Comparison of ENCODE assay signal across 8 cellular contexts in genomic region chr16:84144301-84144858, GRCh38. TPM values are rescaled to one million over a fixed set of nuclear protein-coding genes. Genes with fewer than 3 reads are reported as not detected.
DNase-seq lines count a peak whose midpoint lies in the region; TF ChIP-seq lines count a peak whose summit lies in the region.

No MANE protein-coding gene starts in this region.

- peak overlapping the region; percentile 39 for H3K23ac ChIP-seq in mesendoderm (ENCODE audit: low read length)

- peak overlapping the region; percentile 60 for H3K27ac ChIP-seq in ectodermal cell (ENCODE audit: insufficient read depth, low read depth, low read length, poor library complexity, severe bottlenecking)
- peak overlapping the region; percentile 38 for H3K27ac ChIP-seq in mesendoderm (ENCODE audit: low read depth, low read length)

- peaks cover 8% of the 10 kb centered on the region for H3K79me1 ChIP-seq in mesendoderm (ENCODE audit: low read length)

- peak overlapping the region; percentile 98 for H3K4me2 ChIP-seq in mesendoderm (ENCODE audit: low read length)

- H2BK120ac ChIP-seq in mesendoderm (ENCODE audit: low read depth, low read length) = no peak overlapping the region

- H2BK15ac ChIP-seq in mesendoderm (replicated peaks; ENCODE audit: low read depth) = no peak overlapping the region

- H3K36me3 ChIP-seq in ectodermal cell (ENCODE audit: control insufficient read depth, insufficient read depth, low read length) = no peaks in the 10 kb centered on the region
- no peaks in the 10 kb centered on the region for H3K36me3 ChIP-seq in mesendoderm (ENCODE audit: control insufficient read depth, insufficient read depth, low read length)

- H2BK5ac ChIP-seq in mesendoderm (ENCODE audit: low read length) = no peak overlapping the region

- H3K56ac ChIP-seq in mesendoderm (ENCODE audit: low read length) = peak overlapping the region; percentile 90

- no peak for TF ChIP-seq RAD21 in Ishikawa (IDR thresholded peaks at IDR 0.05; ENCODE audit: low read depth)

- TF ChIP-seq EP300 in Ishikawa (IDR thresholded peaks at IDR 0.05; ENCODE audit: borderline replicate concordance) = no peak

- H4K5ac ChIP-seq in mesendoderm (ENCODE audit: low read length) = no peak overlapping the region

- no peak overlapping the region for H4K8ac ChIP-seq in mesendoderm (ENCODE audit: low read depth, low read length)

- H3K27me3 ChIP-seq in ectodermal cell (ENCODE audit: control insufficient read depth, insufficient read depth, low read length, poor library complexity, severe bottlenecking) = peaks cover 18% of the 10 kb centered on the region
- H3K27me3 ChIP-seq in mesendoderm (ENCODE audit: insufficient read depth, low read length, poor library complexity) = no peaks in the 10 kb centered on the region

- no peak overlapping the region for H2AK5ac ChIP-seq in mesendoderm (ENCODE audit: low read length)

- peak overlapping the region; percentile 71 for H3K18ac ChIP-seq in mesendoderm (ENCODE audit: low read length)

- peak overlapping the region; percentile 58 for H3K4ac ChIP-seq in mesendoderm (ENCODE audit: low read depth, low read length)

- H3K9ac ChIP-seq in mesendoderm (ENCODE audit: low read length) = peak overlapping the region; percentile 89

- H3K4me1 ChIP-seq in ectodermal cell (ENCODE audit: control insufficient read depth, insufficient read depth, low read length) (peaks cover 3% of the 10 kb centered on the region), mesendoderm (ENCODE audit: control insufficient read depth, low read depth, low read length) (peaks cover 1% of the 10 kb centered on the region)

- 0 to 1% methylated on average over 37 of the region's 37 CpGs for WGBS in ectodermal cell, 2 experiments
- whole genome bisulfite sequencing in mesendoderm (ENCODE audit: extremely low coverage, insufficient coverage, low lambda C conversion rate) = no CpG with 5 or more reads among the region's 37 CpGs

- peak overlapping the region; percentile 92 for H3K4me3 ChIP-seq in ectodermal cell (ENCODE audit: insufficient read depth, low read depth, low read length)
- peak overlapping the region; percentile 89 for H3K4me3 ChIP-seq in mesendoderm (ENCODE audit: low read length)

- DNase-seq in DMS 273 (lab: John Stamatoyannopoulos, UW; ENCODE audit: unreplicated experiment) = peak; percentile 67
- no peak for DNase-seq in DMS 273 treated with DMSO at 0.1 percent for 48 hours (lab: John Stamatoyannopoulos, UW)
- DNase-seq in activated CD4-positive, alpha-beta T cell treated with anti-CD3 and anti-CD28 coated beads, Interleukin-2, amount 50 U/mL, for 1 hour = peak; percentile 43
- DNase-seq in mesendoderm = peak; percentile 34
- DNase-seq in stimulated activated CD8-positive, alpha-beta memory T cell treated with anti-CD3 and anti-CD28 coated beads, Interleukin-7, amount 100 ng/mL, for 24 hours (ENCODE audit: low read depth) = peak; percentile 13
- DNase-seq in NCI-H2196 (lab: John Stamatoyannopoulos, UW; ENCODE audit: unreplicated experiment) = no peak

- H3K9me3 ChIP-seq in ectodermal cell (ENCODE audit: control insufficient read depth, low read length) = no peaks in the 10 kb centered on the region

- peaks cover 7% of the 10 kb centered on the region for H3K79me2 ChIP-seq in mesendoderm (ENCODE audit: control insufficient read depth, insufficient read depth, low read length)

TF ChIP-seq in Ishikawa, 13 proteins besides CTCF, POLR2A, EP300 and RAD21:
- TF ChIP-seq, protein P1, sequence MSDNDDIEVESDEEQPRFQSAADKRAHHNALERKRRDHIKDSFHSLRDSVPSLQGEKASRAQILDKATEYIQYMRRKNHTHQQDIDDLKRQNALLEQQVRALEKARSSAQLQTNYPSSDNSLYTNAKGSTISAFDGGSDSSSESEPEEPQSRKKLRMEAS (IDR thresholded peaks at IDR 0.05) = no peak; the same call in 1 of the 2 replicates
- TF ChIP-seq ZBTB7A (IDR thresholded peaks at IDR 0.05; ENCODE audit: low read depth) = peak; percentile 71
TF ChIP-seq in Ishikawa: peak in this region for 1.

RNA-seq across cellular contexts. Expression of gene HSDL1, which starts 0.6 kb away (rescaled TPM):
- polyA plus RNA-seq in ectodermal cell (2013, experiment 1 of 4) = 67.2 TPM
- polyA plus RNA-seq in ectodermal cell (2013, experiment 2 of 4) = 69.1 TPM
- polyA plus RNA-seq in ectodermal cell (2013, experiment 3 of 4) = 52.2 TPM
- polyA plus RNA-seq in ectodermal cell (2013, experiment 4 of 4) = 57.9 TPM
- polyA plus RNA-seq in mesendoderm (2013, experiment 1 of 2) = 16.0 TPM
- 15.8 TPM for polyA plus RNA-seq in mesendoderm (2013, experiment 2 of 2)

RNA-seq across cellular contexts. Expression of gene DNAAF1, which starts 0.7 kb away (rescaled TPM):
- 0.87 TPM for polyA plus RNA-seq in ectodermal cell (2013, experiment 1 of 4)
- polyA plus RNA-seq in ectodermal cell (2013, experiment 2 of 4) = 0.57 TPM
- polyA plus RNA-seq in ectodermal cell (2013, experiment 3 of 4) = 0.48 TPM
- polyA plus RNA-seq in ectodermal cell (2013, experiment 4 of 4) = 1.1 TPM
- 0.03 TPM for polyA plus RNA-seq in mesendoderm (2013, experiment 1 of 2)
- polyA plus RNA-seq in mesendoderm (2013, experiment 2 of 2) = 0.06 TPM

RNA-seq across cellular contexts. Expression of gene MBTPS1, which starts 27.6 kb away (rescaled TPM):
- 77.9 TPM for polyA plus RNA-seq in ectodermal cell (2013, experiment 1 of 4)
- polyA plus RNA-seq in ectodermal cell (2013, experiment 2 of 4) = 82.7 TPM
- 61.0 TPM for polyA plus RNA-seq in ectodermal cell (2013, experiment 3 of 4)
- 68.3 TPM for polyA plus RNA-seq in ectodermal cell (2013, experiment 4 of 4)
- polyA plus RNA-seq in mesendoderm (2013, experiment 1 of 2) = 47.5 TPM
- 46.5 TPM for polyA plus RNA-seq in mesendoderm (2013, experiment 2 of 2)

RNA-seq across cellular contexts. Expression of gene TAF1C, which starts 42.5 kb away (rescaled TPM):
- polyA plus RNA-seq in ectodermal cell (2013, experiment 1 of 4) = 69.3 TPM
- polyA plus RNA-seq in ectodermal cell (2013, experiment 2 of 4) = 80.7 TPM
- polyA plus RNA-seq in ectodermal cell (2013, experiment 3 of 4) = 51.4 TPM
- polyA plus RNA-seq in ectodermal cell (2013, experiment 4 of 4) = 61.2 TPM
- 40.2 TPM for polyA plus RNA-seq in mesendoderm (2013, experiment 1 of 2)
- polyA plus RNA-seq in mesendoderm (2013, experiment 2 of 2) = 40.2 TPM

RNA-seq across cellular contexts. Expression of gene ADAD2, which starts 46.6 kb away (rescaled TPM):
- polyA plus RNA-seq in ectodermal cell (2013, experiment 1 of 4) = not detected
- polyA plus RNA-seq in ectodermal cell (2013, experiment 2 of 4) = not detected
- not detected for polyA plus RNA-seq in ectodermal cell (2013, experiment 3 of 4)
- not detected for polyA plus RNA-seq in ectodermal cell (2013, experiment 4 of 4)
- 0.48 TPM for polyA plus RNA-seq in mesendoderm (2013, experiment 1 of 2)
- polyA plus RNA-seq in mesendoderm (2013, experiment 2 of 2) = 0.48 TPM

Comparison
In these comparisons a context has a peak if more than half of its experiments do, and no peak if none do; other contexts are left out.
1. DNase-seq: peak in DMS 273 (single experiment), activated CD4-positive, alpha-beta T cell treated with anti-CD3 and anti-CD28 coated beads, Interleukin-2, amount 50 U/mL, for 1 hour (single experiment), mesendoderm (single experiment) and stimulated activated CD8-positive, alpha-beta memory T cell treated with anti-CD3 and anti-CD28 coated beads, Interleukin-7, amount 100 ng/mL, for 24 hours (single experiment); none in DMS 273 treated with DMSO at 0.1 percent for 48 hours (single experiment) and NCI-H2196 (single experiment).